ENCODE assay signal across 16 cellular contexts in the genomic region with DNA sequence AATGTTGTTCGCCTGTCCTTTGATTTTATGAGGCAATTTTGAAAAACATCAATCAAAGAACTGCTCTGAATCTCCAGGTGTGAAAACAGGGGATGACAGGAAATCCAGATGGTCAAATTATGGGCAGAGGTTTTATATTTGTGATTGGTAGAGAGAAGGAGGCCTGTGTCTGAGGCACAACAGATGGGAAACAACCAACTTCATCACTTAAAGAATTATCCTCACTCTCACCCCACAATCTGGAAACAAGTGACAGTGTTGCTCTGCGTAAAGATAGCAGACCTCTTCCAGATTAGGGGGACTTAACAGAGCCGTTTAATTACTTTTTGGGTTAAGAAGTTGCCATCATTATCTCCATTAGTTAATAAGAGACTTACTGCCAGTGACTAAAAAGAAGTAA.
"Had no signal": no experiment of that assay in that cellular context is flagged by ENCODE, and none has a peak within 500 bp of the region (broad histone marks: within the 10 kb centered on the region; RNA-seq: fewer than 3 reads in every experiment).

No MANE protein-coding gene starts in this region.

- H3K27me3 Mint-ChIP-seq: naive B cell had no signal

- ATAC-seq: activated T-cell treated with anti-CD3 and anti-CD28 coated beads, Interleukin-2, amount 50 U/mL, for 4 hours; left lung; sciatic nerve had no signal

- H3K4me3 Mint-ChIP-seq: activated B cell treated with CpG ODN at 0.5 μM for 24 hours; activated T-cell treated with anti-CD3 and anti-CD28 coated beads, Interleukin-2, amount 50 U/mL, for 4 hours; naive B cell had no signal

- H3K4me3 ChIP-seq: esophagus squamous epithelium, hepatocyte, left lung, ovary, thoracic aorta had no signal

- H3K27me3 ChIP-seq: esophagus squamous epithelium, hepatocyte, left lung, ovary had no signal

- H3K9me3 ChIP-seq: esophagus squamous epithelium, left lung, ovary, thoracic aorta had no signal

- DNase-seq: activated B cell treated with CpG ODN at 0.5 μM for 24 hours; activated CD4-positive, alpha-beta T cell treated with anti-CD3 and anti-CD28 coated beads, Interleukin-2, amount 50 U/mL, for 1 hour; activated naive CD4-positive, alpha-beta T cell; activated T-cell treated with anti-CD3 and anti-CD28 coated beads, Interleukin-2, amount 50 U/mL, for 4 hours; aorta; cortex of kidney; effector CD8-positive, alpha-beta T cell; esophagus squamous epithelium; kidney; left lung; mammary epithelial cell; naive B cell; ovary had no signal

- H3K9me3 Mint-ChIP-seq: activated B cell treated with CpG ODN at 0.5 μM for 24 hours; activated T-cell treated with anti-CD3 and anti-CD28 coated beads, Interleukin-2, amount 50 U/mL, for 4 hours had no signal

- H3K36me3 Mint-ChIP-seq: naive B cell had no signal

- H3K27ac Mint-ChIP-seq: activated B cell treated with CpG ODN at 0.5 μM for 24 hours had no signal

- H3K36me3 ChIP-seq: esophagus squamous epithelium, left lung, ovary, thoracic aorta had no signal

- H3K4me1 ChIP-seq: esophagus squamous epithelium had no signal

- H3K27ac ChIP-seq: esophagus squamous epithelium, hepatocyte, left lung, ovary, thoracic aorta had no signal
